In the genomic region with DNA sequence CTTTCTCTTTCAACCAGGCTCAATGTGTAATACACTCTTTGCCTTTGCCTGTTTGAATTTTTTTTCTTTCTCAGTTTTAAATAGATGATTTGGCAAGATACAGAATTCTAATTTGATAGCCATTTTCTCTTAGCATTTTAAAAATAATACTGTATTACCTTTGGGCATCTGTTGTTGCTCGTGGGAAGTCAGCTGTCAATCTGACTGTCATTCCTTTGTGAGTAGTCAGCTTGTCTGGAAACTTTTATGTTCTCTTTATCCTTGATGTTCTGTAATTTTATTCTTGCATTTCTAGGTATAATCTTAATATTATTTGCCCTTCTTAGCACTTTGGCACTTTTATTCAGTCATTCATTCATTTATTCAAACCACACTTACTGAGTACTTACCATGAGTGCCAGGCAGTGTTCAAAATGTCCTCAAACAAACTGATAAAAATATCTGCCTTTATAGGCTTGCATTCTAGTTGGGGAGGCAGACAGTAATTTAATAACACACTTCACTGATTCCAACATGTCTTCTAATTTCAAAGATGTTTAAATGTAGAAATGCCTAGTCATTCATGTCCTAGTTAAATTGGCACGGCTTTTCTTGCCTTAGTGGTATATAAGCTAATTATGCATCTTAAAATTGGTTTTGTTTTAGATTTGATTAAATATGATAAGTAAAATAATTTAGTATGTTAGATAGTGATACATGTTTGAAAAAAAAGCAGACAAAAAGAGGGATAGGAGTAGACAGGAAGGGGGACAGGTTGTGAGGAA, we compare ENCODE assay signal across 10 cellular contexts. TPM values are rescaled to one million over a fixed set of nuclear protein-coding genes. Genes with fewer than 3 reads are reported as not detected.
DNase-seq lines count a peak whose midpoint lies in the region; TF ChIP-seq lines count a peak whose summit lies in the region.
"Had no signal": no experiment of that assay in that cellular context is flagged by ENCODE, and none has a peak within 500 bp of the region (broad histone marks: within the 10 kb centered on the region; RNA-seq: fewer than 3 reads in every experiment).

No MANE protein-coding gene starts in this region.

- peaks cover 9 to 28% (median 14%) of the 10 kb centered on the region in 3 donors for H3K36me3 ChIP-seq in tibial artery

- peak overlapping the region; percentile 88 for H3K4me3 Mint-ChIP-seq in activated naive CD4-positive, alpha-beta T cell treated with anti-CD3 and anti-CD28 coated beads, Interleukin-2, amount 10 ng/mL, durations not matched to agents 7 days and 5 days
- H3K4me3 Mint-ChIP-seq in activated T-helper 2 cell treated with anti-CD3 and anti-CD28 coated beads, Interferon-gamma antibody, Interleukin-2, Interleukin-4, amounts not matched to agents 10 μg/mL and 5 μg/mL and 100 μg/mL, durations not matched to agents 14 hours and 24 hours and 36 hours (ENCODE audit: low read depth), result peak overlapping the region; percentile 89

- H3K4me3 ChIP-seq in tibial artery, result peak overlapping the region; percentile 87 to 96

- no peaks in the 10 kb centered on the region for H3K27me3 Mint-ChIP-seq in activated naive CD4-positive, alpha-beta T cell treated with anti-CD3 and anti-CD28 coated beads, Interleukin-2, amount 10 ng/mL, durations not matched to agents 7 days and 5 days
- H3K27me3 Mint-ChIP-seq in activated T-helper 2 cell treated with anti-CD3 and anti-CD28 coated beads, Interferon-gamma antibody, Interleukin-2, Interleukin-4, amounts not matched to agents 10 μg/mL and 5 μg/mL and 100 μg/mL, durations not matched to agents 14 hours and 24 hours and 36 hours (ENCODE audit: low read depth), result no peaks in the 10 kb centered on the region

- no peak for DNase-seq in activated naive CD4-positive, alpha-beta T cell treated with anti-CD3 and anti-CD28 coated beads, Interleukin-2, amount 10 ng/mL, durations not matched to agents 7 days and 5 days
- DNase-seq in activated naive CD4-positive, alpha-beta T cell treated with Interleukin-2 at 50 U/mL for 16 hours, result no peak
- no peak for DNase-seq in activated T-helper 2 cell treated with anti-CD3 and anti-CD28 coated beads, Interferon-gamma antibody, Interleukin-2, Interleukin-4, amounts not matched to agents 10 μg/mL and 5 μg/mL and 100 μg/mL, durations not matched to agents 14 hours and 24 hours and 36 hours (ENCODE audit: low spot score)
- DNase-seq in kidney tubule cell (ENCODE audit: low spot score), result peak; percentile 25
- DNase-seq in tibial artery, result no peak
- DNase-seq in NOMO-1 treated with DMSO at 0.1 percent for 48 hours (lab: John Stamatoyannopoulos, UW; ENCODE audit: unreplicated experiment), result no peak
- no peak for DNase-seq in HK-2 (ENCODE audit: unreplicated experiment)
- no peak for DNase-seq in C1 segment of cervical spinal cord (lab: John Stamatoyannopoulos, UW)
- DNase-seq: activated effector memory CD4-positive, alpha-beta T cell treated with anti-CD3 and anti-CD28 coated beads, Interleukin-2, amount 50 U/mL, for 16 hours; NCI-H1930 had no signal

- H3K4me1 Mint-ChIP-seq in activated naive CD4-positive, alpha-beta T cell treated with anti-CD3 and anti-CD28 coated beads, Interleukin-2, amount 10 ng/mL, durations not matched to agents 7 days and 5 days, result peaks cover 48% of the 10 kb centered on the region
- peaks cover 38% of the 10 kb centered on the region for H3K4me1 Mint-ChIP-seq in activated T-helper 2 cell treated with anti-CD3 and anti-CD28 coated beads, Interferon-gamma antibody, Interleukin-2, Interleukin-4, amounts not matched to agents 10 μg/mL and 5 μg/mL and 100 μg/mL, durations not matched to agents 14 hours and 24 hours and 36 hours (ENCODE audit: low read depth)

- no peaks in the 10 kb centered on the region for H3K9me3 ChIP-seq in tibial artery

- TF ChIP-seq CTCF in tibial artery (IDR thresholded peaks at IDR 0.05), result no peak

- H3K27ac ChIP-seq in tibial artery, result no peak overlapping the region

- peaks cover 0 to 42% (median 13%) of the 10 kb centered on the region in 4 donors for H3K4me1 ChIP-seq in tibial artery

- H3K36me3 Mint-ChIP-seq in activated naive CD4-positive, alpha-beta T cell treated with anti-CD3 and anti-CD28 coated beads, Interleukin-2, amount 10 ng/mL, durations not matched to agents 7 days and 5 days, result peaks cover 60% of the 10 kb centered on the region
- peaks cover 68% of the 10 kb centered on the region for H3K36me3 Mint-ChIP-seq in activated T-helper 2 cell treated with anti-CD3 and anti-CD28 coated beads, Interferon-gamma antibody, Interleukin-2, Interleukin-4, amounts not matched to agents 10 μg/mL and 5 μg/mL and 100 μg/mL, durations not matched to agents 14 hours and 24 hours and 36 hours (ENCODE audit: low read depth)

- intact Hi-C loops in activated T-helper 2 cell treated with anti-CD3 and anti-CD28 coated beads, Interferon-gamma antibody, Interleukin-2, Interleukin-4, amounts not matched to agents 10 μg/mL and 5 μg/mL and 100 μg/mL, durations not matched to agents 14 hours and 24 hours and 36 hours (cut with micrococcal nuclease), result loop anchor here (5.0 to 10.0 kb wide), 2 partner anchors 621 to 814 kb away; no protein-coding TSS in a partner anchor
- intact Hi-C loops in tibial artery (cut with DNase I; ENCODE audit: low total_unique reads), result no loop called here

- no peaks in the 10 kb centered on the region for H3K9me3 Mint-ChIP-seq in activated naive CD4-positive, alpha-beta T cell treated with anti-CD3 and anti-CD28 coated beads, Interleukin-2, amount 10 ng/mL, durations not matched to agents 7 days and 5 days
- H3K9me3 Mint-ChIP-seq in activated T-helper 2 cell treated with anti-CD3 and anti-CD28 coated beads, Interferon-gamma antibody, Interleukin-2, Interleukin-4, amounts not matched to agents 10 μg/mL and 5 μg/mL and 100 μg/mL, durations not matched to agents 14 hours and 24 hours and 36 hours, result no peaks in the 10 kb centered on the region

- H3K27me3 ChIP-seq in tibial artery, result no peaks in the 10 kb centered on the region

- H3K27ac Mint-ChIP-seq in activated naive CD4-positive, alpha-beta T cell treated with anti-CD3 and anti-CD28 coated beads, Interleukin-2, amount 10 ng/mL, durations not matched to agents 7 days and 5 days, result peak overlapping the region; percentile 81
- H3K27ac Mint-ChIP-seq in activated T-helper 2 cell treated with anti-CD3 and anti-CD28 coated beads, Interferon-gamma antibody, Interleukin-2, Interleukin-4, amounts not matched to agents 10 μg/mL and 5 μg/mL and 100 μg/mL, durations not matched to agents 14 hours and 24 hours and 36 hours, result peak overlapping the region; percentile 58

- CTCF ChIA-PET in activated naive CD4-positive, alpha-beta T cell treated with anti-CD3 and anti-CD28 coated beads, Interleukin-2, amount 10 ng/mL, durations not matched to agents 7 days and 5 days (lab: Charles Lee), result no interaction called here

RNA-seq across cellular contexts. Expression of gene USP38, which starts 3.8 kb away (rescaled TPM):
- total RNA-seq in activated T-helper 2 cell treated with anti-CD3 and anti-CD28 coated beads, Interferon-gamma antibody, Interleukin-2, Interleukin-4, amounts not matched to agents 10 μg/mL and 5 μg/mL and 100 μg/mL, durations not matched to agents 14 hours and 24 hours and 36 hours, result 23.5 and 26.2 TPM in 2 replicates
